Comparison of ENCODE assay signal across 12 cellular contexts in genomic region chr4:38387348-38387747, GRCh38.
A peak's percentile ranks its signal among the peaks of the same experiment; 100 is the strongest.
DNase-seq lines count a peak whose midpoint lies in the region; ATAC-seq and TF ChIP-seq lines count a peak whose summit lies in the region.
"Had no signal": no experiment of that assay in that cellular context is flagged by ENCODE, and none has a peak within 500 bp of the region (broad histone marks: within the 10 kb centered on the region; RNA-seq: fewer than 3 reads in every experiment).

No MANE protein-coding gene starts in this region.

- H3K27ac ChIP-seq in ascending aorta (peak overlapping the region in 1 of 2 donors; percentile 38), right atrium auricular region (peak overlapping the region in 1 of 2 donors; percentile 37), subcutaneous abdominal adipose tissue (ENCODE audit: low read depth, low read length) (peak overlapping the region; percentile 3)
- H3K27ac ChIP-seq: PC-9 had no signal

- no peak for ATAC-seq in effector memory CD8-positive, alpha-beta T cell (replicated peaks)
- ATAC-seq in GM19463 (IDR thresholded peaks at IDR 0.05; ENCODE audit: unreplicated experiment), result no peak
- no peak for ATAC-seq in activated CD8-positive, alpha-beta T cell treated with anti-CD3 and anti-CD28 coated beads for 36 hours
- ATAC-seq: activated CD8-positive, alpha-beta T cell treated with anti-CD3 and anti-CD28 coated beads, Interleukin-2, amount 10 ng/mL, durations not matched to agents 7 days and 5 days had no signal

- no peak overlapping the region for H3K4me3 Mint-ChIP-seq in effector memory CD8-positive, alpha-beta T cell
- H3K4me3 Mint-ChIP-seq in activated CD8-positive, alpha-beta T cell treated with anti-CD3 and anti-CD28 coated beads for 36 hours, result no peak overlapping the region
- H3K4me3 Mint-ChIP-seq: activated CD8-positive, alpha-beta T cell treated with anti-CD3 and anti-CD28 coated beads, Interleukin-2, amount 10 ng/mL, durations not matched to agents 7 days and 5 days; IgD-negative memory B cell had no signal

- peaks cover 0 to under 1% of the 10 kb centered on the region in 2 donors for H3K9me3 ChIP-seq in ascending aorta
- H3K9me3 ChIP-seq in right atrium auricular region, result peaks cover 0 to 7% of the 10 kb centered on the region in 2 donors
- H3K9me3 ChIP-seq in subcutaneous abdominal adipose tissue (ENCODE audit: control insufficient read depth in 5 of 5, low read length in 5 of 5), result peaks cover 0 to 5% (median 5%) of the 10 kb centered on the region in 5 donors

- H3K9me3 Mint-ChIP-seq in effector memory CD8-positive, alpha-beta T cell, result peaks cover 7 to 11% of the 10 kb centered on the region in 2 donors
- H3K9me3 Mint-ChIP-seq in activated CD8-positive, alpha-beta T cell treated with anti-CD3 and anti-CD28 coated beads for 36 hours, result peaks cover 21% of the 10 kb centered on the region

- intact Hi-C loops in ascending aorta (cut with DNase I), result no loop called here
- intact Hi-C loops in activated CD8-positive, alpha-beta T cell treated with anti-CD3 and anti-CD28 coated beads for 36 hours (cut with micrococcal nuclease), result no loop called here

- H3K36me3 ChIP-seq in ascending aorta (no peaks in the 10 kb centered on the region), right atrium auricular region (no peaks in the 10 kb centered on the region), subcutaneous abdominal adipose tissue (ENCODE audit: control insufficient read depth in 5 of 5, insufficient read depth in 5 of 5, low read length in 5 of 5) (no peaks in the 10 kb centered on the region)

- POLR2A ChIA-PET in activated CD8-positive, alpha-beta T cell treated with anti-CD3 and anti-CD28 coated beads for 36 hours (lab: Charles Lee), result no interaction called here

- H3K9ac ChIP-seq in subcutaneous abdominal adipose tissue (ENCODE audit: low read length in 5 of 5), result no peak overlapping the region

- no peaks in the 10 kb centered on the region for H3K27me3 Mint-ChIP-seq in effector memory CD8-positive, alpha-beta T cell
- no peaks in the 10 kb centered on the region for H3K27me3 Mint-ChIP-seq in activated CD8-positive, alpha-beta T cell treated with anti-CD3 and anti-CD28 coated beads for 36 hours

- DNase-seq in NCI-H1105 (lab: John Stamatoyannopoulos, UW), result peak; percentile 31
- DNase-seq in ascending aorta (ENCODE audit: low spot score in 2 of 2), result peak; percentile 15 to 88
- DNase-seq in right atrium auricular region (ENCODE audit: low spot score), result peak; percentile 91
- DNase-seq in effector memory CD8-positive, alpha-beta T cell, result no peak
- no peak for DNase-seq in SKM-1 treated with dmso at 0.1 percent for 144 hours (lab: John Stamatoyannopoulos, UW; ENCODE audit: unreplicated experiment)
- DNase-seq in activated CD8-positive, alpha-beta T cell treated with anti-CD3 and anti-CD28 coated beads for 36 hours, result no peak
- DNase-seq: activated CD8-positive, alpha-beta T cell treated with anti-CD3 and anti-CD28 coated beads, Interleukin-2, amount 10 ng/mL, durations not matched to agents 7 days and 5 days; nucleus accumbens; PC-9 had no signal

- CTCF ChIA-PET in activated CD8-positive, alpha-beta T cell treated with anti-CD3 and anti-CD28 coated beads for 36 hours (lab: Charles Lee), result interaction anchor here (0.7 kb wide), 1 partner anchor 9 kb away, joined by 3 read pairs; no protein-coding TSS in a partner anchor

- H3K27me3 ChIP-seq in ascending aorta (no peaks in the 10 kb centered on the region), right atrium auricular region (no peaks in the 10 kb centered on the region), subcutaneous abdominal adipose tissue (ENCODE audit: control insufficient read depth in 5 of 5, insufficient read depth in 4 of 5, low read length in 5 of 5) (no peaks in the 10 kb centered on the region)

- H3K4me1 ChIP-seq in ascending aorta (peaks cover 9 to 27% of the 10 kb centered on the region in 2 donors), right atrium auricular region (peaks cover 0 to 26% of the 10 kb centered on the region in 2 donors), subcutaneous abdominal adipose tissue (ENCODE audit: control insufficient read depth in 5 of 5, insufficient read depth in 5 of 5, low read length in 5 of 5) (peaks cover 2 to 52% (median 44%) of the 10 kb centered on the region in 5 donors)

- peaks cover 0 to 6% of the 10 kb centered on the region in 2 donors for H3K4me1 Mint-ChIP-seq in effector memory CD8-positive, alpha-beta T cell (ENCODE audit: low read depth in 2 of 2)
- peaks cover 17% of the 10 kb centered on the region for H3K4me1 Mint-ChIP-seq in activated CD8-positive, alpha-beta T cell treated with anti-CD3 and anti-CD28 coated beads for 36 hours (ENCODE audit: low read depth)
- H3K4me1 Mint-ChIP-seq: IgD-negative memory B cell had no signal

- no peak overlapping the region for H3K27ac Mint-ChIP-seq in effector memory CD8-positive, alpha-beta T cell
- H3K27ac Mint-ChIP-seq in activated CD8-positive, alpha-beta T cell treated with anti-CD3 and anti-CD28 coated beads for 36 hours, result no peak overlapping the region
- H3K27ac Mint-ChIP-seq: activated CD8-positive, alpha-beta T cell treated with anti-CD3 and anti-CD28 coated beads, Interleukin-2, amount 10 ng/mL, durations not matched to agents 7 days and 5 days; IgD-negative memory B cell had no signal

- H3K36me3 Mint-ChIP-seq in effector memory CD8-positive, alpha-beta T cell (ENCODE audit: insufficient read depth), result no peaks in the 10 kb centered on the region
- H3K36me3 Mint-ChIP-seq in activated CD8-positive, alpha-beta T cell treated with anti-CD3 and anti-CD28 coated beads for 36 hours (ENCODE audit: low read depth), result peaks cover 10% of the 10 kb centered on the region

- H3K4me3 ChIP-seq in ascending aorta (no peak overlapping the region), right atrium auricular region (no peak overlapping the region), subcutaneous abdominal adipose tissue (ENCODE audit: low read depth in 1 of 5, low read length in 5 of 5) (no peak overlapping the region)
- H3K4me3 ChIP-seq: PC-9 had no signal

- TF ChIP-seq CTCF in ascending aorta (IDR thresholded peaks at IDR 0.05) (no peak), right atrium auricular region (IDR thresholded peaks at IDR 0.05) (no peak)
- TF ChIP-seq CTCF in activated CD8-positive, alpha-beta T cell treated with anti-CD3 and anti-CD28 coated beads for 36 hours (IDR thresholded peaks at IDR 0.05), result no peak

Comparison
In these comparisons a context has a peak if more than half of its experiments do, and no peak if none do; other contexts are left out.
1. DNase-seq: peak in NCI-H1105 (single experiment), ascending aorta (2 of 2) and right atrium auricular region (single experiment); none in effector memory CD8-positive, alpha-beta T cell (0 of 3), SKM-1 treated with dmso at 0.1 percent for 144 hours (single experiment) and activated CD8-positive, alpha-beta T cell treated with anti-CD3 and anti-CD28 coated beads for 36 hours (single experiment).